Comparison of ENCODE assay signal across 1 cellular context in the genomic region with DNA sequence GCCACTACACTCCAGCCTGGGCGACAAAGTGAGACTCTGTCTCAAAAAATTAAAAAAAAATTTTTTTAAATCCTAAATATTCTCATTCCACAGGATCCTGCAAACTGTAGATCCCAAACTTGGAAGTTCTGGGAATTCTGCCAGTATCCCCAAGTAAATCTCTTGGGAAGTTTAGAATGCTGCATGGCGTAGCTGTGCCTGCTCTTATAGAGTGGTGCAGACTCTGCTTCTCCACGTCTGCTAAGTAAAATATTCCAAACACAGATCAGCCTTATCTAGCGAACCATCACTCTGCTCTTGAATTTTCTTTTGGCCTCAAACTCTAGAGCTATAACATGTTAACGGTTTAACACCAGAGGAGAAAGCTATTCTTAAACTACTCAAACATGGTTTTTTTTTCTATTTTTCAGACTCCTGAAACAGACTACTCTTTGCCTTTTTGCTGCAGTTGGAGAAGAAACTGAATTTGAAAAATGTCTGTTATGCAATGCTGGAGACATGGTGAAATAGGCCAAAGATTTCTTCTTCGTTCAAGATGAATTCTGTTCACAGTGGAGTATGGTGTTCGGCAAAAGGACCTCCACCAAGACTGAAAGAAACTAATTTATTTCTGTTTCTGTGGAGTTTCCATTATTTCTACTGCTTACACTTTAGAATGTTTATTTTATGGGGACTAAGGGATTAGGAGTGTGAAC.
TF ChIP-seq lines count a peak whose summit lies in the region.

No MANE protein-coding gene starts in this region.

TF ChIP-seq in WTC11, 78 proteins besides CTCF, POLR2A, EP300 and RAD21 (continued from another document):
- no peak for TF ChIP-seq TEAD1 (CRISPR knock-in tag; IDR thresholded peaks at IDR 0.05)
- TF ChIP-seq, protein P1, sequence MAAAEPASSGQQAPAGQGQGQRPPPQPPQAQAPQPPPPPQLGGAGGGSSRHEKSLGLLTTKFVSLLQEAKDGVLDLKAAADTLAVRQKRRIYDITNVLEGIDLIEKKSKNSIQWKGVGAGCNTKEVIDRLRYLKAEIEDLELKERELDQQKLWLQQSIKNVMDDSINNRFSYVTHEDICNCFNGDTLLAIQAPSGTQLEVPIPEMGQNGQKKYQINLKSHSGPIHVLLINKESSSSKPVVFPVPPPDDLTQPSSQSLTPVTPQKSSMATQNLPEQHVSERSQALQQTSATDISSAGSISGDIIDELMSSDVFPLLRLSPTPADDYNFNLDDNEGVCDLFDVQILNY (CRISPR knock-in tag; IDR thresholded peaks at IDR 0.05): no peak
- TF ChIP-seq, protein P2, sequence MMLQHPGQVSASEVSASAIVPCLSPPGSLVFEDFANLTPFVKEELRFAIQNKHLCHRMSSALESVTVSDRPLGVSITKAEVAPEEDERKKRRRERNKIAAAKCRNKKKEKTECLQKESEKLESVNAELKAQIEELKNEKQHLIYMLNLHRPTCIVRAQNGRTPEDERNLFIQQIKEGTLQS (CRISPR knock-in tag; conservative IDR thresholded peaks at IDR 0.05): no peak
- no peak for TF ChIP-seq ZNF317 (CRISPR knock-in tag; IDR thresholded peaks at IDR 0.05; ENCODE audit: borderline replicate concordance, low read depth)
- no peak for TF ChIP-seq MXD4 (CRISPR knock-in tag; IDR thresholded peaks at IDR 0.05; ENCODE audit: borderline replicate concordance)
- no peak for TF ChIP-seq ZBTB21 (CRISPR knock-in tag; IDR thresholded peaks at IDR 0.05; ENCODE audit: borderline replicate concordance)
- TF ChIP-seq GRHL2 (CRISPR knock-in tag; IDR thresholded peaks at IDR 0.05; ENCODE audit: insufficient replicate concordance, severe bottlenecking): no peak
- TF ChIP-seq NR1H2 (CRISPR knock-in tag; IDR thresholded peaks at IDR 0.05): no peak
- no peak for TF ChIP-seq PRRX2 (CRISPR knock-in tag; IDR thresholded peaks at IDR 0.05)
- TF ChIP-seq, protein P3, sequence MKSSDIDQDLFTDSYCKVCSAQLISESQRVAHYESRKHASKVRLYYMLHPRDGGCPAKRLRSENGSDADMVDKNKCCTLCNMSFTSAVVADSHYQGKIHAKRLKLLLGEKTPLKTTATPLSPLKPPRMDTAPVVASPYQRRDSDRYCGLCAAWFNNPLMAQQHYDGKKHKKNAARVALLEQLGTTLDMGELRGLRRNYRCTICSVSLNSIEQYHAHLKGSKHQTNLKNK (CRISPR knock-in tag; IDR thresholded peaks at IDR 0.05): no peak
